In genomic region chr10:29617880-29618340, GRCh38 we compare ENCODE assay signal across 12 cellular contexts. TPM values are rescaled to one million over a fixed set of nuclear protein-coding genes. Genes with fewer than 3 reads are reported as not detected.
DNase-seq lines count a peak whose midpoint lies in the region; ATAC-seq and TF ChIP-seq lines count a peak whose summit lies in the region.
"Had no signal": no experiment of that assay in that cellular context is flagged by ENCODE, and none has a peak within 500 bp of the region (broad histone marks: within the 10 kb centered on the region; RNA-seq: fewer than 3 reads in every experiment).

No MANE protein-coding gene starts in this region.

- ATAC-seq in lung (ENCODE audit: insufficient read depth, low FRiP score) (no peak), thoracic aorta (ENCODE audit: insufficient number of reproducible peaks, low FRiP score, low read depth) (no peak), GM21360 (IDR thresholded peaks at IDR 0.05; ENCODE audit: unreplicated experiment) (no peak)
- ATAC-seq: natural killer cell treated with Interleukin-12 subunit alpha and Interleukin-12 subunit beta and Interleukin-15 and Interleukin-18, amount 100 ng/mL, for 72 hours had no signal

- H3K27me3 ChIP-seq in NT2/D1 (ENCODE audit: insufficient read depth, insufficient read length) (no peaks in the 10 kb centered on the region), ectodermal cell (ENCODE audit: control insufficient read depth, insufficient read depth, low read length, poor library complexity, severe bottlenecking) (no peaks in the 10 kb centered on the region), lung (ENCODE audit: control insufficient read depth, insufficient read depth) (no peaks in the 10 kb centered on the region), thoracic aorta (replicated peaks; ENCODE audit: insufficient read depth) (no peaks in the 10 kb centered on the region)
- H3K27me3 ChIP-seq: adrenal gland had no signal

- H3K4me1 ChIP-seq in NT2/D1 (ENCODE audit: insufficient read depth, insufficient read length) (peaks cover 18% of the 10 kb centered on the region), ectodermal cell (ENCODE audit: control insufficient read depth, insufficient read depth, low read length) (peaks cover 20% of the 10 kb centered on the region), lung (ENCODE audit: control insufficient read depth in 2 of 2, insufficient read depth in 2 of 2, low read length in 2 of 2) (peaks cover 8 to 21% of the 10 kb centered on the region in 2 donors), thoracic aorta (ENCODE audit: control insufficient read depth in 1 of 2, low read depth in 2 of 2) (peaks cover 42 to 78% of the 10 kb centered on the region in 2 donors)
- H3K4me1 ChIP-seq: adrenal gland had no signal

- H3K9me3 ChIP-seq in NT2/D1 (ENCODE audit: insufficient read depth, low read length), result no peaks in the 10 kb centered on the region
- no peaks in the 10 kb centered on the region for H3K9me3 ChIP-seq in ectodermal cell (ENCODE audit: control insufficient read depth, low read length)
- no peaks in the 10 kb centered on the region for H3K9me3 ChIP-seq in lung (ENCODE audit: control insufficient read depth in 2 of 2, insufficient read depth in 1 of 2, low read length in 1 of 2)
- no peaks in the 10 kb centered on the region for H3K9me3 ChIP-seq in thoracic aorta
- H3K9me3 ChIP-seq: adrenal gland had no signal

- WGBS in ectodermal cell, 2 experiments, result 63 to 64% methylated on average over 8 of the region's 8 CpGs
- WGBS in lung, 2 donors, result 69 to 91% methylated on average over 8 of the region's 8 CpGs

- DNase-seq in NT2/D1 (ENCODE audit: low read depth, low spot score) (no peak), lung (ENCODE audit: low spot score) (no peak), thoracic aorta (ENCODE audit: low spot score) (no peak), mucosa of gallbladder (ENCODE audit: low spot score) (no peak), NCI-H446 (lab: John Stamatoyannopoulos, UW) (no peak), ureter (ENCODE audit: low spot score) (no peak)
- DNase-seq: NCI-H2171 had no signal

- no peak overlapping the region for H3K4me3 ChIP-seq in NT2/D1 (ENCODE audit: insufficient read length, low read depth)
- H3K4me3 ChIP-seq in ectodermal cell (ENCODE audit: insufficient read depth, low read depth, low read length), result no peak overlapping the region
- no peak overlapping the region for H3K4me3 ChIP-seq in lung
- H3K4me3 ChIP-seq in thoracic aorta, result peak overlapping the region; percentile 36
- H3K4me3 ChIP-seq: adrenal gland, GM23248 had no signal

- H3K36me3 ChIP-seq in NT2/D1 (ENCODE audit: insufficient read depth, insufficient read length, low read length) (peaks cover 13% of the 10 kb centered on the region), ectodermal cell (ENCODE audit: control insufficient read depth, insufficient read depth, low read length) (no peaks in the 10 kb centered on the region), lung (ENCODE audit: control insufficient read depth in 2 of 2, insufficient read depth in 2 of 2, low read length in 2 of 2) (no peaks in the 10 kb centered on the region), thoracic aorta (no peaks in the 10 kb centered on the region)
- H3K36me3 ChIP-seq: adrenal gland had no signal

- H3K27ac ChIP-seq in ectodermal cell (ENCODE audit: insufficient read depth, low read depth, low read length, poor library complexity, severe bottlenecking), result peak overlapping the region; percentile 52
- H3K27ac ChIP-seq in lung (ENCODE audit: low read depth in 1 of 2, low read length in 1 of 2), result peak overlapping the region; percentile 76 to 81
- H3K27ac ChIP-seq in thoracic aorta, result peak overlapping the region; percentile 67
- H3K27ac ChIP-seq: GM23248 had no signal

- peak overlapping the region; percentile 63 for H3K9ac ChIP-seq in NT2/D1 (ENCODE audit: insufficient read length, low read depth)
- H3K9ac ChIP-seq: GM23248 had no signal

- TF ChIP-seq CTCF in lung (IDR thresholded peaks at IDR 0.05; ENCODE audit: control extremely low read depth, extremely low read depth) (no peak), thoracic aorta (IDR thresholded peaks at IDR 0.05) (no peak)

RNA-seq across cellular contexts. Expression of gene SVIL, which starts 16.9 kb away (rescaled TPM):
- 31.9 TPM for polyA plus RNA-seq in ectodermal cell (2013, experiment 1 of 4)
- 31.4 TPM for polyA plus RNA-seq in ectodermal cell (2013, experiment 2 of 4)
- 35.4 TPM for polyA plus RNA-seq in ectodermal cell (2013, experiment 3 of 4)
- 26.7 TPM for polyA plus RNA-seq in ectodermal cell (2013, experiment 4 of 4)
- total RNA-seq in lung, result 100 to 1,000 TPM in 1 of 2 donors, 10 to 100 TPM in 1; 68.4 to 117 TPM
- 10 to 100 TPM; 13.6 to 19.6 TPM for polyA plus RNA-seq in lung
- 100 to 1,000 TPM; 349 to 483 TPM for total RNA-seq in thoracic aorta
- 284 TPM for total RNA-seq in mucosa of gallbladder
- 209 TPM for total RNA-seq in ureter
